In the genomic region with DNA sequence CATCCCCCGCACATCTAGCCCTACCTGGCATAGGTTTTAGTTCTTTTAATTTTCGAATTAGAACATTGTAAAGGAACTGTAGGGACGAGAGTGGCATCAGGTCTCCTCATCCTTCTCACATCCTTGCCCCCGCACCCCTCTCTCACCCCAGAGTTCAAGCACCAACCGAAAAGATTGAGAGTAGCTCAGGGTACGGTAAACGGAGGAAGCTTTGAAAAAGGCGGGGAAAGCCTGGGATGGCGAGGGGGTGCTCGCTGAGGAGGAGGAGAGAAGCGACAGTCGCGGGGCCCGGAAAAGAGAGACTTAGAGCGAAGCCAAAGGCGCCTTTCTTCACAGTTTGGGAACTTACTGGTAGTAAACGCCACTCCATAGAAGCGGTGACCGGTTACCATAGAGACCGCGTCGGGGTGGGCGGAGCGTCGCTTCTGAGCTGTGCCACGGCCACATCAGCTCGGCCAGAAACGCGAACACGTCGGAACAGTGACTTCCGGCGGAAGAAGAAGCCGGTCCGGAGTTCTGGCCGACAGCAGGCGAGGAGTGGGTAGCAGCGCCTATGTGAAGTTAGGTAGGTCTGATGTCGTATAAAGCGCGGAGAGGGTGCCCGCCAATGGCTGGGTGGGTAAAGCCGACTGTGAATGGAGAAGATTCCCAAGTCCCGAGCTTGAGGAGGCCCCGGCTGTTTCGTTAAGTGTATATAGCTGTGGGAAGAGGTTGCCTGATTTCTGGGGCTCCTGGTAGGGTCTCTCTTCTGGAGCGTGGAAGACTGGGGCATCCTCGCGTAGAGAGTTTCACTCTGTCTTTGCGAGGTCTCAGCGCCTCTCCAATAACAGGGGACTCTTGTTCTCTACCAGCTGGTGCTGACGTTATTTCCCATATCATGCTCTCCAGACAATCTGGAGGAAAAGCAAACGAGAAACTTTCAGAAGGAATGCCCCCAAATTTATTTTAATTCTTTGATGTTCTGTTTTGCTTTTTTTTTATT, we compare ENCODE assay signal across 1 cellular context.
TF ChIP-seq lines count a peak whose summit lies in the region.

A gene with protein sequence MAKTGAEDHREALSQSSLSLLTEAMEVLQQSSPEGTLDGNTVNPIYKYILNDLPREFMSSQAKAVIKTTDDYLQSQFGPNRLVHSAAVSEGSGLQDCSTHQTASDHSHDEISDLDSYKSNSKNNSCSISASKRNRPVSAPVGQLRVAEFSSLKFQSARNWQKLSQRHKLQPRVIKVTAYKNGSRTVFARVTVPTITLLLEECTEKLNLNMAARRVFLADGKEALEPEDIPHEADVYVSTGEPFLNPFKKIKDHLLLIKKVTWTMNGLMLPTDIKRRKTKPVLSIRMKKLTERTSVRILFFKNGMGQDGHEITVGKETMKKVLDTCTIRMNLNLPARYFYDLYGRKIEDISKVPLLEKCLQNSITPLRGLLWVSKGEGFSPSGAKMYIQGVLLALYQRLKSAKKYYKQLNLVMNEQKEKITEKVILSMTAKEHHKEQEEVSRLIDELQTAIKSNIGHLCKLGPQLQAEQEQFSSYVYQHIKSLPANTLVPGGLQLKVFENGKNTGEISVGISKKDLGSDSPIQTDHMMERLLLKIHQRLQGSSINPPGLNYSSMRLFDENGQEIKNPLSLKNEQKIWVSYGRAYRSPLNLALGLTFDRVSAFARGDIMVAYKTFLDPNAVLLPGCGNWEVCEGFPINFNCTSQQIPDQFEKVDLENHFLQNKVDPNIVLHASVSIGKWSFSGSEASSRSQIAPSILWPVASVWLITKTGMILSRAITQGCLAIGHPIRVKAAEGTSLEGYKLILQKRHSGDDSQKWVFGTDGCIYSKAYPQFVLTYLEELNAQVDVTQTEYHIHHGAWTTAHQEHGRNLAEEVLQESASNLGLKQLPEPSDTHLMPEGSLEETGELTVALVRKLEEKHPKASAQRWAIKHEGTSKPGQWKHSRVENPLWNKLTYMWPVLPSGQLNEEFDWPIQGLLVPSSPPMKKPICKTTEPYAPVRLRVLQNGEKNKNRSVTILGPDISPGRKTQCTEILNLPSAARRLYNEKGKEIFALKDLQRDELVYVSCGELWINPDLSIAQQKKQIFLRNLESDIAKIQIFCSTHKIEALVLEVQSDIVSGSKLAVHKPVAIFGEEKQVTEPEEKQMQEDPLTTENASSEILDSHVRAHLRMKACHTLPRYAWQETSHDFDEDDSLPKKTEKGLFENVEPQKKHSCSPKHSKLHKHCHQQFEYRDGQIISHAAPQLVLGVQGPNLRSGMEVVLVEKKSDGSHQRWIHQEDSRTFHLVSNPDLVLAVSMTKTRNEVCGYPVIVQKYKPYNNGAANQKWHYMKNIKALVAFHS (N-terminal part only) (minus strand): TSS at position 392 of the 982 bp plus-strand sequence. CDS start 41,459 bp downstream, outside the sequence.
A gene with protein sequence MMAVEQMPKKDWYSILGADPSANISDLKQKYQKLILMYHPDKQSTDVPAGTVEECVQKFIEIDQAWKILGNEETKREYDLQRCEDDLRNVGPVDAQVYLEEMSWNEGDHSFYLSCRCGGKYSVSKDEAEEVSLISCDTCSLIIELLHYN (plus strand): TSS at position 513 of the 982 bp plus-strand sequence. CDS start 889 bp downstream, outside the sequence.

TF ChIP-seq in K562, 482 proteins besides CTCF, POLR2A, EP300 and RAD21 (continued from another document and continues in another):
- peak; percentile 75; the same call in 1 of the 2 replicates for TF ChIP-seq ATF7 (IDR thresholded peaks at IDR 0.05)
- peak; percentile 90 for TF ChIP-seq ZEB2 (IDR thresholded peaks at IDR 0.05)
- TF ChIP-seq, protein P1, sequence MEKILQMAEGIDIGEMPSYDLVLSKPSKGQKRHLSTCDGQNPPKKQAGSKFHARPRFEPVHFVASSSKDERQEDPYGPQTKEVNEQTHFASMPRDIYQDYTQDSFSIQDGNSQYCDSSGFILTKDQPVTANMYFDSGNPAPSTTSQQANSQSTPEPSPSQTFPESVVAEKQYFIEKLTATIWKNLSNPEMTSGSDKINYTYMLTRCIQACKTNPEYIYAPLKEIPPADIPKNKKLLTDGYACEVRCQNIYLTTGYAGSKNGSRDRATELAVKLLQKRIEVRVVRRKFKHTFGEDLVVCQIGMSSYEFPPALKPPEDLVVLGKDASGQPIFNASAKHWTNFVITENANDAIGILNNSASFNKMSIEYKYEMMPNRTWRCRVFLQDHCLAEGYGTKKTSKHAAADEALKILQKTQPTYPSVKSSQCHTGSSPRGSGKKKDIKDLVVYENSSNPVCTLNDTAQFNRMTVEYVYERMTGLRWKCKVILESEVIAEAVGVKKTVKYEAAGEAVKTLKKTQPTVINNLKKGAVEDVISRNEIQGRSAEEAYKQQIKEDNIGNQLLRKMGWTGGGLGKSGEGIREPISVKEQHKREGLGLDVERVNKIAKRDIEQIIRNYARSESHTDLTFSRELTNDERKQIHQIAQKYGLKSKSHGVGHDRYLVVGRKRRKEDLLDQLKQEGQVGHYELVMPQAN (IDR thresholded peaks at IDR 0.05; ENCODE audit: borderline replicate concordance), result peak; percentile 65; the same call in 1 of the 2 replicates
- no peak for TF ChIP-seq MAFF (IDR thresholded peaks at IDR 0.05; ENCODE audit: low read length)
- TF ChIP-seq FOXM1 (IDR thresholded peaks at IDR 0.05; ENCODE audit: low read depth), result peak; percentile 31; the same call in 1 of the 2 replicates
- TF ChIP-seq FOXM1 (CRISPR knock-in tag; IDR thresholded peaks at IDR 0.05; ENCODE audit: low read depth), result no peak
- peak; percentile 99 for TF ChIP-seq GABPA (tag; conservative IDR thresholded peaks at IDR 0.05; ENCODE audit: low read depth)
- peak; percentile 64 for TF ChIP-seq TAF9B (IDR thresholded peaks at IDR 0.05; ENCODE audit: partially characterized antibody)
- 0 out of 2 replicates have a peak, but pooled peaks have one; percentile 50 for TF ChIP-seq BMI1 (IDR thresholded peaks at IDR 0.05; ENCODE audit: low read length)
- TF ChIP-seq PYGO2 (tag; IDR thresholded peaks at IDR 0.05), result no peak
- TF ChIP-seq CREBBP (IDR thresholded peaks at IDR 0.05; ENCODE audit: low read depth, low read length), result no peak
- peak; percentile 71 for TF ChIP-seq HMGN3 (IDR thresholded peaks at IDR 0.05; ENCODE audit: borderline replicate concordance, extremely low read depth, insufficient read length, low read depth, low read length)
- no peak for TF ChIP-seq MTF1 (CRISPR knock-in tag; IDR thresholded peaks at IDR 0.05; ENCODE audit: borderline replicate concordance)
- TF ChIP-seq NR2C1 (IDR thresholded peaks at IDR 0.05), result no peak; the same call in 1 of the 2 replicates
- 0 out of 2 replicates have a peak, but pooled peaks have one; percentile 44 for TF ChIP-seq NR2C1 (tag; IDR thresholded peaks at IDR 0.05)
- TF ChIP-seq, protein P2, sequence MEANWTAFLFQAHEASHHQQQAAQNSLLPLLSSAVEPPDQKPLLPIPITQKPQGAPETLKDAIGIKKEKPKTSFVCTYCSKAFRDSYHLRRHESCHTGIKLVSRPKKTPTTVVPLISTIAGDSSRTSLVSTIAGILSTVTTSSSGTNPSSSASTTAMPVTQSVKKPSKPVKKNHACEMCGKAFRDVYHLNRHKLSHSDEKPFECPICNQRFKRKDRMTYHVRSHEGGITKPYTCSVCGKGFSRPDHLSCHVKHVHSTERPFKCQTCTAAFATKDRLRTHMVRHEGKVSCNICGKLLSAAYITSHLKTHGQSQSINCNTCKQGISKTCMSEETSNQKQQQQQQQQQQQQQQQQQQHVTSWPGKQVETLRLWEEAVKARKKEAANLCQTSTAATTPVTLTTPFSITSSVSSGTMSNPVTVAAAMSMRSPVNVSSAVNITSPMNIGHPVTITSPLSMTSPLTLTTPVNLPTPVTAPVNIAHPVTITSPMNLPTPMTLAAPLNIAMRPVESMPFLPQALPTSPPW (CRISPR knock-in tag; IDR thresholded peaks at IDR 0.05), result peak; percentile 28; the same call in 1 of the 2 replicates
- no peak for TF ChIP-seq NR2C2 (CRISPR knock-in tag; IDR thresholded peaks at IDR 0.05)
- 0 out of 2 replicates have a peak, but pooled peaks have one; percentile 41 for TF ChIP-seq NR2C2 (tag; IDR thresholded peaks at IDR 0.05)
- TF ChIP-seq, protein P3, sequence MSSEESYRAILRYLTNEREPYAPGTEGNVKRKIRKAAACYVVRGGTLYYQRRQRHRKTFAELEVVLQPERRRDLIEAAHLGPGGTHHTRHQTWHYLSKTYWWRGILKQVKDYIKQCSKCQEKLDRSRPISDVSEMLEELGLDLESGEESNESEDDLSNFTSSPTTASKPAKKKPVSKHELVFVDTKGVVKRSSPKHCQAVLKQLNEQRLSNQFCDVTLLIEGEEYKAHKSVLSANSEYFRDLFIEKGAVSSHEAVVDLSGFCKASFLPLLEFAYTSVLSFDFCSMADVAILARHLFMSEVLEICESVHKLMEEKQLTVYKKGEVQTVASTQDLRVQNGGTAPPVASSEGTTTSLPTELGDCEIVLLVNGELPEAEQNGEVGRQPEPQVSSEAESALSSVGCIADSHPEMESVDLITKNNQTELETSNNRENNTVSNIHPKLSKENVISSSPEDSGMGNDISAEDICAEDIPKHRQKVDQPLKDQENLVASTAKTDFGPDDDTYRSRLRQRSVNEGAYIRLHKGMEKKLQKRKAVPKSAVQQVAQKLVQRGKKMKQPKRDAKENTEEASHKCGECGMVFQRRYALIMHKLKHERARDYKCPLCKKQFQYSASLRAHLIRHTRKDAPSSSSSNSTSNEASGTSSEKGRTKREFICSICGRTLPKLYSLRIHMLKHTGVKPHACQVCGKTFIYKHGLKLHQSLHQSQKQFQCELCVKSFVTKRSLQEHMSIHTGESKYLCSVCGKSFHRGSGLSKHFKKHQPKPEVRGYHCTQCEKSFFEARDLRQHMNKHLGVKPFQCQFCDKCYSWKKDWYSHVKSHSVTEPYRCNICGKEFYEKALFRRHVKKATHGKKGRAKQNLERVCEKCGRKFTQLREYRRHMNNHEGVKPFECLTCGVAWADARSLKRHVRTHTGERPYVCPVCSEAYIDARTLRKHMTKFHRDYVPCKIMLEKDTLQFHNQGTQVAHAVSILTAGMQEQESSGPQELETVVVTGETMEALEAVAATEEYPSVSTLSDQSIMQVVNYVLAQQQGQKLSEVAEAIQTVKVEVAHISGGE (CRISPR knock-in tag; IDR thresholded peaks at IDR 0.05), result peak; percentile 94 to 100 (median 98)
- TF ChIP-seq RFX1 (IDR thresholded peaks at IDR 0.05), result peak; percentile 95
- no peak for TF ChIP-seq MEF2D (tag; conservative IDR thresholded peaks at IDR 0.05; ENCODE audit: low read depth)
- TF ChIP-seq, protein P4, sequence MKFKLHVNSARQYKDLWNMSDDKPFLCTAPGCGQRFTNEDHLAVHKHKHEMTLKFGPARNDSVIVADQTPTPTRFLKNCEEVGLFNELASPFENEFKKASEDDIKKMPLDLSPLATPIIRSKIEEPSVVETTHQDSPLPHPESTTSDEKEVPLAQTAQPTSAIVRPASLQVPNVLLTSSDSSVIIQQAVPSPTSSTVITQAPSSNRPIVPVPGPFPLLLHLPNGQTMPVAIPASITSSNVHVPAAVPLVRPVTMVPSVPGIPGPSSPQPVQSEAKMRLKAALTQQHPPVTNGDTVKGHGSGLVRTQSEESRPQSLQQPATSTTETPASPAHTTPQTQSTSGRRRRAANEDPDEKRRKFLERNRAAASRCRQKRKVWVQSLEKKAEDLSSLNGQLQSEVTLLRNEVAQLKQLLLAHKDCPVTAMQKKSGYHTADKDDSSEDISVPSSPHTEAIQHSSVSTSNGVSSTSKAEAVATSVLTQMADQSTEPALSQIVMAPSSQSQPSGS (CRISPR knock-in tag; IDR thresholded peaks at IDR 0.05), result no peak
- TF ChIP-seq, protein P5, sequence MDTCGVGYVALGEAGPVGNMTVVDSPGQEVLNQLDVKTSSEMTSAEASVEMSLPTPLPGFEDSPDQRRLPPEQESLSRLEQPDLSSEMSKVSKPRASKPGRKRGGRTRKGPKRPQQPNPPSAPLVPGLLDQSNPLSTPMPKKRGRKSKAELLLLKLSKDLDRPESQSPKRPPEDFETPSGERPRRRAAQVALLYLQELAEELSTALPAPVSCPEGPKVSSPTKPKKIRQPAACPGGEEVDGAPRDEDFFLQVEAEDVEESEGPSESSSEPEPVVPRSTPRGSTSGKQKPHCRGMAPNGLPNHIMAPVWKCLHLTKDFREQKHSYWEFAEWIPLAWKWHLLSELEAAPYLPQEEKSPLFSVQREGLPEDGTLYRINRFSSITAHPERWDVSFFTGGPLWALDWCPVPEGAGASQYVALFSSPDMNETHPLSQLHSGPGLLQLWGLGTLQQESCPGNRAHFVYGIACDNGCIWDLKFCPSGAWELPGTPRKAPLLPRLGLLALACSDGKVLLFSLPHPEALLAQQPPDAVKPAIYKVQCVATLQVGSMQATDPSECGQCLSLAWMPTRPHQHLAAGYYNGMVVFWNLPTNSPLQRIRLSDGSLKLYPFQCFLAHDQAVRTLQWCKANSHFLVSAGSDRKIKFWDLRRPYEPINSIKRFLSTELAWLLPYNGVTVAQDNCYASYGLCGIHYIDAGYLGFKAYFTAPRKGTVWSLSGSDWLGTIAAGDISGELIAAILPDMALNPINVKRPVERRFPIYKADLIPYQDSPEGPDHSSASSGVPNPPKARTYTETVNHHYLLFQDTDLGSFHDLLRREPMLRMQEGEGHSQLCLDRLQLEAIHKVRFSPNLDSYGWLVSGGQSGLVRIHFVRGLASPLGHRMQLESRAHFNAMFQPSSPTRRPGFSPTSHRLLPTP (IDR thresholded peaks at IDR 0.05; ENCODE audit: borderline replicate concordance, extremely low read depth, insufficient read length), result no peak
- TF ChIP-seq, protein P6, sequence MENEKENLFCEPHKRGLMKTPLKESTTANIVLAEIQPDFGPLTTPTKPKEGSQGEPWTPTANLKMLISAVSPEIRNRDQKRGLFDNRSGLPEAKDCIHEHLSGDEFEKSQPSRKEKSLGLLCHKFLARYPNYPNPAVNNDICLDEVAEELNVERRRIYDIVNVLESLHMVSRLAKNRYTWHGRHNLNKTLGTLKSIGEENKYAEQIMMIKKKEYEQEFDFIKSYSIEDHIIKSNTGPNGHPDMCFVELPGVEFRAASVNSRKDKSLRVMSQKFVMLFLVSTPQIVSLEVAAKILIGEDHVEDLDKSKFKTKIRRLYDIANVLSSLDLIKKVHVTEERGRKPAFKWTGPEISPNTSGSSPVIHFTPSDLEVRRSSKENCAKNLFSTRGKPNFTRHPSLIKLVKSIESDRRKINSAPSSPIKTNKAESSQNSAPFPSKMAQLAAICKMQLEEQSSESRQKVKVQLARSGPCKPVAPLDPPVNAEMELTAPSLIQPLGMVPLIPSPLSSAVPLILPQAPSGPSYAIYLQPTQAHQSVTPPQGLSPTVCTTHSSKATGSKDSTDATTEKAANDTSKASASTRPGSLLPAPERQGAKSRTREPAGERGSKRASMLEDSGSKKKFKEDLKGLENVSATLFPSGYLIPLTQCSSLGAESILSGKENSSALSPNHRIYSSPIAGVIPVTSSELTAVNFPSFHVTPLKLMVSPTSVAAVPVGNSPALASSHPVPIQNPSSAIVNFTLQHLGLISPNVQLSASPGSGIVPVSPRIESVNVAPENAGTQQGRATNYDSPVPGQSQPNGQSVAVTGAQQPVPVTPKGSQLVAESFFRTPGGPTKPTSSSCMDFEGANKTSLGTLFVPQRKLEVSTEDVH (IDR thresholded peaks at IDR 0.05; ENCODE audit: low read depth, partially characterized antibody), result peak; percentile 88
- peak; percentile 87; the same call in 1 of the 2 replicates for TF ChIP-seq KAT7 (CRISPR knock-in tag; IDR thresholded peaks at IDR 0.05; ENCODE audit: borderline replicate concordance)
- TF ChIP-seq FOXK1 (CRISPR knock-in tag; IDR thresholded peaks at IDR 0.05; ENCODE audit: borderline replicate concordance), result 0 out of 2 replicates have a peak, but pooled peaks have one; percentile 21
- peak; percentile 83 for TF ChIP-seq HCFC1 (IDR thresholded peaks at IDR 0.05; ENCODE audit: low read depth, low read length)
- TF ChIP-seq EP400 (IDR thresholded peaks at IDR 0.05), result peak; percentile 60
- TF ChIP-seq FOXK2 (conservative IDR thresholded peaks at IDR 0.05 in 1 of 2, IDR thresholded peaks at IDR 0.05 in 1 of 2; ENCODE audit: low read depth in 2 of 2), result 0 out of 4 replicates have a peak, but pooled peaks of 1 of the 2 experiments have one; percentile 44
- TF ChIP-seq MBD2 (IDR thresholded peaks at IDR 0.05; ENCODE audit: borderline replicate concordance, low read depth), result peak; percentile 37; the same call in 1 of the 2 replicates
- no peak for TF ChIP-seq XRCC4 (IDR thresholded peaks at IDR 0.05; ENCODE audit: extremely low read depth, insufficient read depth, insufficient read length)
